Comparison of ENCODE assay signal across 28 cellular contexts in the genomic region with DNA sequence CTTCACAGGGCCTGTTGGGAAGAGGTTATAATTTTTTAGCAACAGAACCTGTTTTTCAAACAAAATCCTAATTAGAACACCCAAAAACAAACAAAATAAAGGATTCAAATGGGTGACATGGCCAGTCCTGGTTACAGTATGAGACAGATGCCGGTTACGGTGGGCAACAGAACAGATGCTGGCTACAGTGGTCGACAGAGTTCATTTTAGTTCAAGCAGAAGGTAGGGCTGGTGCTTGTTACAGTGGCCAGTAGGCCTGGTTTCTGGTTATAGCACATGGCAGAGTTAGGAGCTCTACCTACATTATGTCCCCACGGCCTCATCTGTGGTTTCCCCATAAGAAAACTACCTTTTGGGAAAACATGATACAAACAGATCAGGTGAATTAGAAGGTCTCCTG.
"Had no signal": no experiment of that assay in that cellular context is flagged by ENCODE, and none has a peak within 500 bp of the region (broad histone marks: within the 10 kb centered on the region; RNA-seq: fewer than 3 reads in every experiment).

No MANE protein-coding gene starts in this region.

- DNase-seq: activated CD4-positive, alpha-beta memory T cell treated with anti-CD3 and anti-CD28 coated beads, Interleukin-2, amount 10 ng/mL, durations not matched to agents 7 days and 5 days; activated CD4-positive, alpha-beta T cell treated with anti-CD3 and anti-CD28 coated beads for 1 hour; activated CD4-positive, alpha-beta T cell treated with anti-CD3 and anti-CD28 coated beads for 4 hours; activated CD4-positive, alpha-beta T cell treated with anti-CD3 and anti-CD28 coated beads, Interleukin-2, amount 10 ng/mL, durations not matched to agents 7 days and 5 days; activated CD4-positive, alpha-beta T cell treated with anti-CD3 and anti-CD28 coated beads, Interleukin-2, amount 50 U/mL, for 4 hours; activated CD8-positive, alpha-beta memory T cell treated with anti-CD3 and anti-CD28 coated beads, Interleukin-2, amount 50 U/mL, for 48 hours; activated gamma-delta T cell; activated naive CD4-positive, alpha-beta T cell; activated naive CD4-positive, alpha-beta T cell treated with anti-CD3 and anti-CD28 coated beads, Interleukin-2, amount 10 ng/mL, durations not matched to agents 7 days and 5 days; activated naive CD8-positive, alpha-beta T cell treated with anti-CD3 and anti-CD28 coated beads, Interleukin-2, amount 10 ng/mL, durations not matched to agents 7 days and 5 days; activated T-cell treated with anti-CD3 and anti-CD28 coated beads for 4 hours; activated T-cell treated with anti-CD3 and anti-CD28 coated beads, Interleukin-2, amount 50 U/mL, for 24 hours; activated T-cell treated with anti-CD3 and anti-CD28 coated beads, Interleukin-2, amount 50 U/mL, for 72 hours; dermis blood vessel endothelial cell; effector CD4-positive, alpha-beta T cell; effector memory CD8-positive, alpha-beta T cell; erythroblast; foreskin keratinocyte; T-helper 2 cell had no signal

- H3K36me3 ChIP-seq: ascending aorta, breast epithelium, cardiac muscle cell, gastroesophageal sphincter had no signal

- H3K27me3 Mint-ChIP-seq: activated naive CD8-positive, alpha-beta T cell treated with anti-CD3 and anti-CD28 coated beads, Interleukin-2, amount 10 ng/mL, durations not matched to agents 7 days and 5 days; brain had no signal

- H3K27me3 ChIP-seq: ascending aorta, breast epithelium, cardiac muscle cell, esophagus muscularis mucosa, gastroesophageal sphincter had no signal

- H3K27ac ChIP-seq: ascending aorta, cardiac muscle cell, esophagus muscularis mucosa, foreskin keratinocyte, gastroesophageal sphincter had no signal

- H3K9me3 ChIP-seq: ascending aorta, breast epithelium, esophagus muscularis mucosa, gastroesophageal sphincter had no signal

- H3K4me1 ChIP-seq: ascending aorta, breast epithelium, foreskin keratinocyte, gastroesophageal sphincter had no signal

- H3K4me1 Mint-ChIP-seq: activated CD4-positive, alpha-beta memory T cell treated with anti-CD3 and anti-CD28 coated beads, Interleukin-2, amount 10 ng/mL, durations not matched to agents 7 days and 5 days; activated CD4-positive, alpha-beta T cell treated with anti-CD3 and anti-CD28 coated beads, Interleukin-2, amount 10 ng/mL, durations not matched to agents 7 days and 5 days; activated naive CD4-positive, alpha-beta T cell treated with anti-CD3 and anti-CD28 coated beads, Interleukin-2, amount 10 ng/mL, durations not matched to agents 7 days and 5 days; activated naive CD8-positive, alpha-beta T cell treated with anti-CD3 and anti-CD28 coated beads, Interleukin-2, amount 10 ng/mL, durations not matched to agents 7 days and 5 days; central memory CD8-positive, alpha-beta T cell had no signal

- H3K4me3 Mint-ChIP-seq: activated CD4-positive, alpha-beta memory T cell treated with anti-CD3 and anti-CD28 coated beads, Interleukin-2, amount 10 ng/mL, durations not matched to agents 7 days and 5 days; activated CD4-positive, alpha-beta T cell treated with anti-CD3 and anti-CD28 coated beads, Interleukin-2, amount 10 ng/mL, durations not matched to agents 7 days and 5 days; activated naive CD4-positive, alpha-beta T cell treated with anti-CD3 and anti-CD28 coated beads, Interleukin-2, amount 10 ng/mL, durations not matched to agents 7 days and 5 days; activated naive CD8-positive, alpha-beta T cell treated with anti-CD3 and anti-CD28 coated beads, Interleukin-2, amount 10 ng/mL, durations not matched to agents 7 days and 5 days; activated T-cell treated with anti-CD3 and anti-CD28 coated beads, Interleukin-2, amount 50 U/mL, for 24 hours; activated T-cell treated with anti-CD3 and anti-CD28 coated beads, Interleukin-2, amount 50 U/mL, for 72 hours; brain; central memory CD8-positive, alpha-beta T cell; effector memory CD8-positive, alpha-beta T cell had no signal

- H3K36me3 Mint-ChIP-seq: activated naive CD4-positive, alpha-beta T cell treated with anti-CD3 and anti-CD28 coated beads, Interleukin-2, amount 10 ng/mL, durations not matched to agents 7 days and 5 days; activated naive CD4-positive, alpha-beta T cell treated with anti-CD3 and anti-CD28 coated beads, Interleukin-2, amount 50 U/mL, for 72 hours; activated naive CD8-positive, alpha-beta T cell treated with anti-CD3 and anti-CD28 coated beads, Interleukin-2, amount 10 ng/mL, durations not matched to agents 7 days and 5 days had no signal

- H3K27ac Mint-ChIP-seq: activated CD4-positive, alpha-beta memory T cell treated with anti-CD3 and anti-CD28 coated beads, Interleukin-2, amount 10 ng/mL, durations not matched to agents 7 days and 5 days; activated CD4-positive, alpha-beta T cell treated with anti-CD3 and anti-CD28 coated beads, Interleukin-2, amount 10 ng/mL, durations not matched to agents 7 days and 5 days; activated naive CD4-positive, alpha-beta T cell treated with anti-CD3 and anti-CD28 coated beads, Interleukin-2, amount 10 ng/mL, durations not matched to agents 7 days and 5 days; activated naive CD4-positive, alpha-beta T cell treated with anti-CD3 and anti-CD28 coated beads, Interleukin-2, amount 50 U/mL, for 72 hours; activated naive CD8-positive, alpha-beta T cell treated with anti-CD3 and anti-CD28 coated beads, Interleukin-2, amount 10 ng/mL, durations not matched to agents 7 days and 5 days; activated T-cell treated with anti-CD3 and anti-CD28 coated beads, Interleukin-2, amount 50 U/mL, for 24 hours; activated T-cell treated with anti-CD3 and anti-CD28 coated beads, Interleukin-2, amount 50 U/mL, for 72 hours; effector memory CD8-positive, alpha-beta T cell had no signal

- H3K9me3 Mint-ChIP-seq: activated CD4-positive, alpha-beta memory T cell treated with anti-CD3 and anti-CD28 coated beads, Interleukin-2, amount 10 ng/mL, durations not matched to agents 7 days and 5 days; activated CD4-positive, alpha-beta T cell treated with anti-CD3 and anti-CD28 coated beads, Interleukin-2, amount 10 ng/mL, durations not matched to agents 7 days and 5 days; activated naive CD4-positive, alpha-beta T cell treated with anti-CD3 and anti-CD28 coated beads, Interleukin-2, amount 10 ng/mL, durations not matched to agents 7 days and 5 days; activated naive CD4-positive, alpha-beta T cell treated with anti-CD3 and anti-CD28 coated beads, Interleukin-2, amount 50 U/mL, for 72 hours; activated naive CD8-positive, alpha-beta T cell treated with anti-CD3 and anti-CD28 coated beads, Interleukin-2, amount 10 ng/mL, durations not matched to agents 7 days and 5 days; activated T-cell treated with anti-CD3 and anti-CD28 coated beads, Interleukin-2, amount 50 U/mL, for 24 hours; central memory CD8-positive, alpha-beta T cell; effector memory CD8-positive, alpha-beta T cell had no signal

- H3K4me3 ChIP-seq: ascending aorta, breast epithelium, cardiac muscle cell, coronary artery, esophagus muscularis mucosa, gastroesophageal sphincter had no signal

- ATAC-seq: activated naive CD4-positive, alpha-beta T cell treated with anti-CD3 and anti-CD28 coated beads, Interleukin-2, amount 50 U/mL, for 72 hours; activated T-cell treated with anti-CD3 and anti-CD28 coated beads, Interleukin-2, amount 50 U/mL, for 72 hours; effector memory CD8-positive, alpha-beta T cell; foreskin keratinocyte; gastroesophageal sphincter had no signal
